In the genomic region with DNA sequence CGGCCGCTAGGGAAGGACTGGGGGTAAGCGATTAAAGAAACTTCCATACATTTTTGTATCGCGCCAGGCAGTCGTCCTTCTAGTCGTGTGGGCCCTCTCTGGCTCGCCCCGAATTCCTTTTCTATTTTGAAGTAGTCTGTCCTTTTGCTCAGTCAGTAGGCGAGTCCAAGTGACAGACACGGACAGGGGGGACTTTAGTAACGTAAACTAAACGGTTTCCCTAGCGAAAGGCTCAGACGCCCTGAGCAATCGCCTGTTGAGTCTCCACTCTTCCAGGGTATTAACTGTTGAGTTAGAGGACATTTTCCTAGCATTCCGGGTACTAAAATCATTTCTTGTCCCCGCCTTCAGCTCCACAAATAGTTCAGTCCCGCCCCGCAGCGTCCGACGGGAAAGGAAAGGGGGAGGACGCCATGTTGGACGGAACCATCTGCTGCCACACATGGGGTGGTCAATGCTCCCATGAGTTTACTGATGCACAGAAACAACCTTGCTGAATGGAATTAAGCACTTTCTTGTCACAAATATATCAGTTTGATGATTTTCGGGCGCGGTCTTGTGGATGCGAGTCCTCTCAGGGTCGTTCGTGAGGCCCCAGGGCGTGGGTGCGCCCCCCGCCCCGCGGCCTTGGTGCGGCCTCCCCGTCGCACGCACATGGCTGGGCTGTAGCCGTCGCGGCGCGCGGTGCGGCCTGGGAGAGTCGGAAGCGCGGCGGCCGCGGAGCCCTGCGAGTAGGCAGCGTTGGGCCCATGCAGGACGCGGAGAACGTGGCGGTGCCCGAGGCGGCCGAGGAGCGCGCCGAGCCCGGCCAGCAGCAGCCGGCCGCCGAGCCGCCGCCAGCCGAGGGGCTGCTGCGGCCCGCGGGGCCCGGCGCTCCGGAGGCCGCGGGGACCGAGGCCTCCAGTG, we compare ENCODE assay signal across 8 cellular contexts. TPM values are rescaled to one million over a fixed set of nuclear protein-coding genes. Genes with fewer than 3 reads are reported as not detected.
DNase-seq lines count a peak whose midpoint lies in the region; ATAC-seq lines count a peak whose summit lies in the region.

Gene EIF3B (plus strand): TSS at position 655 of the 906 bp plus-strand sequence. CDS start 95 bp downstream, at position 750.

- peaks cover 48% of the 10 kb centered on the region for H3K4me1 ChIP-seq in mononuclear cell (ENCODE audit: insufficient read depth, low read length)

- no peaks in the 10 kb centered on the region for H3K9me3 Mint-ChIP-seq in IgD-negative memory B cell

- peak; percentile 93 for DNase-seq in DMS153 (lab: John Stamatoyannopoulos, UW)
- DNase-seq in OCI-M1 (lab: John Stamatoyannopoulos, UW): peak; percentile 92
- peak; percentile 81 for DNase-seq in activated T-cell treated with anti-CD3 and anti-CD28 coated beads for 24 hours (ENCODE audit: low read depth)
- peak; percentile 53 for DNase-seq in epithelial cell of prostate (ENCODE audit: low read depth, low spot score)
- peak; percentile 76 for DNase-seq in stimulated activated CD8-positive, alpha-beta memory T cell treated with anti-CD3 and anti-CD28 coated beads, Interleukin-2, amount 100 ng/mL, for 48 hours (ENCODE audit: low read depth in 2 of 2)

- peak; percentile 67 for ATAC-seq in GM21576 (IDR thresholded peaks at IDR 0.05; ENCODE audit: unreplicated experiment)

- no peaks in the 10 kb centered on the region for H3K27me3 ChIP-seq in mononuclear cell (ENCODE audit: insufficient read depth, low read length)

- peak within 1 kb of the TSS; percentile 93 to 98 (median 97) for H3K4me3 Mint-ChIP-seq in IgD-negative memory B cell

- no peaks in the 10 kb centered on the region for H3K36me3 Mint-ChIP-seq in IgD-negative memory B cell

- no peaks in the 10 kb centered on the region for H3K27me3 Mint-ChIP-seq in IgD-negative memory B cell

- peaks cover 10 to 26% (median 21%) of the 10 kb centered on the region in 3 donors for H3K4me1 Mint-ChIP-seq in IgD-negative memory B cell

- no peaks in the 10 kb centered on the region for H3K9me3 ChIP-seq in mononuclear cell (ENCODE audit: low read depth, low read length)

- H3K27ac ChIP-seq in epithelial cell of prostate: peak within 1 kb of the TSS; percentile 90

- H3K27ac Mint-ChIP-seq in IgD-negative memory B cell: peak within 1 kb of the TSS; percentile 97 to 100 (median 100)

- H3K4me3 ChIP-seq in mononuclear cell (ENCODE audit: low read length): peak within 1 kb of the TSS; percentile 80

RNA-seq across cellular contexts. Expression of gene EIF3B, which starts in this region (rescaled TPM):
- 84.4 TPM for polyA plus RNA-seq in IgD-negative memory B cell
- total RNA-seq in mononuclear cell: 119 TPM

Comparison
In these comparisons a context has a peak if more than half of its experiments do, and no peak if none do; other contexts are left out.
1. Peak in every context shown above with its lines: DNase-seq, ATAC-seq, H3K4me3 ChIP-seq and H3K27ac ChIP-seq.